1 cellular context compared by ENCODE assay signal in the genomic region with DNA sequence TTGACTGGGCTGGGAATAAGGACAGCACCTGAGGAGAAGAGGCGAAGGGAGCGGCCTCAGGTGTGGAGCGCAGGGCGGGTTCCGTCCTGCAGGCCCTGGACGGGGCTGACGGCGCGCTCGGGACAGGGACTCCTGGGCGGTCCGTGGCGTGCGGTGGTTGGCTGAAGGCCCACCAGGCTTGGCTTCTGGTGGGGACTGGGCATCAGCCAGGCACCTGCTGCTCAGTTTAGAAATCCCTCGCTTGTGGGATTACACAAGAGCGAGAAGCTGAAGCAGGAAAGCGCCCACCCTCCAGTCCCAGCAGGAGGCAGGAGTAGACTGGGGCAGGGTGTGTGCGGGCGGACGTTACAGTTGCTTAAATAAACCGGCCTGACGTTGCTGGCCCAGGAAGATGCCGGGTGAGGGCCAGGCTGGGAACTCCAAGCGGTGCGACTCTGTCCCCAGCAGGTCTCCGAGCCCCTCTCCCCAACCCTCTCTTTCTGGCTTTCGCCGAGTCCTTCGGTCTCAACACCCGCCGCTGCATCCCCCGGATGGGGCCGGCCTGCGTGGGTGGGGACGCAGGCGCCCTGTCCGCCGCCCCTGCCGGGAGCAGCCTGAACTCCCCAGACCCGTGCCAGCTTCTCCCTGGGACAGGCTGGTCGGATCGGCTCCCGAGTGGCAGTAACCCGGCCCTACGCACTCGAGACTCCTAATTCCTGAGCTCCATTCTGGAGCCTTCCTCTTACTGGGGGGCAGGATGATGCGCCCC.
TF ChIP-seq lines count a peak whose summit lies in the region.

No MANE protein-coding gene starts in this region.

TF ChIP-seq in K562, 482 proteins besides CTCF, POLR2A, EP300 and RAD21 (continued from another document and continues in another):
- TF ChIP-seq E2F1 (CRISPR knock-in tag; IDR thresholded peaks at IDR 0.05) = no peak
- TF ChIP-seq ZNF77 (CRISPR knock-in tag; IDR thresholded peaks at IDR 0.05) = no peak
- no peak for TF ChIP-seq PPARD (CRISPR knock-in tag; IDR thresholded peaks at IDR 0.05)
- TF ChIP-seq, protein P1, sequence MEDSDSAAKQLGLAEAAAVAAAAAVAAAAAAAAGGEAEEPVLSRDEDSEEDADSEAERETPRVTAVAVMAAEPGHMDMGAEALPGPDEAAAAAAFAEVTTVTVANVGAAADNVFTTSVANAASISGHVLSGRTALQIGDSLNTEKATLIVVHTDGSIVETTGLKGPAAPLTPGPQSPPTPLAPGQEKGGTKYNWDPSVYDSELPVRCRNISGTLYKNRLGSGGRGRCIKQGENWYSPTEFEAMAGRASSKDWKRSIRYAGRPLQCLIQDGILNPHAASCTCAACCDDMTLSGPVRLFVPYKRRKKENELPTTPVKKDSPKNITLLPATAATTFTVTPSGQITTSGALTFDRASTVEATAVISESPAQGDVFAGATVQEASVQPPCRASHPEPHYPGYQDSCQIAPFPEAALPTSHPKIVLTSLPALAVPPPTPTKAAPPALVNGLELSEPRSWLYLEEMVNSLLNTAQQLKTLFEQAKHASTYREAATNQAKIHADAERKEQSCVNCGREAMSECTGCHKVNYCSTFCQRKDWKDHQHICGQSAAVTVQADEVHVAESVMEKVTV (CRISPR knock-in tag; IDR thresholded peaks at IDR 0.05) = peak; percentile 30; the same call in 1 of the 2 replicates
- TF ChIP-seq, protein P2, sequence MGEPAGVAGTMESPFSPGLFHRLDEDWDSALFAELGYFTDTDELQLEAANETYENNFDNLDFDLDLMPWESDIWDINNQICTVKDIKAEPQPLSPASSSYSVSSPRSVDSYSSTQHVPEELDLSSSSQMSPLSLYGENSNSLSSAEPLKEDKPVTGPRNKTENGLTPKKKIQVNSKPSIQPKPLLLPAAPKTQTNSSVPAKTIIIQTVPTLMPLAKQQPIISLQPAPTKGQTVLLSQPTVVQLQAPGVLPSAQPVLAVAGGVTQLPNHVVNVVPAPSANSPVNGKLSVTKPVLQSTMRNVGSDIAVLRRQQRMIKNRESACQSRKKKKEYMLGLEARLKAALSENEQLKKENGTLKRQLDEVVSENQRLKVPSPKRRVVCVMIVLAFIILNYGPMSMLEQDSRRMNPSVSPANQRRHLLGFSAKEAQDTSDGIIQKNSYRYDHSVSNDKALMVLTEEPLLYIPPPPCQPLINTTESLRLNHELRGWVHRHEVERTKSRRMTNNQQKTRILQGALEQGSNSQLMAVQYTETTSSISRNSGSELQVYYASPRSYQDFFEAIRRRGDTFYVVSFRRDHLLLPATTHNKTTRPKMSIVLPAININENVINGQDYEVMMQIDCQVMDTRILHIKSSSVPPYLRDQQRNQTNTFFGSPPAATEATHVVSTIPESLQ (CRISPR knock-in tag; IDR thresholded peaks at IDR 0.05) = no peak
- TF ChIP-seq HMBOX1 (IDR thresholded peaks at IDR 0.05) = no peak
- no peak for TF ChIP-seq HNRNPL (IDR thresholded peaks at IDR 0.05; ENCODE audit: low read depth, low read length)
- TF ChIP-seq DPF2 (IDR thresholded peaks at IDR 0.05) = no peak; the same call in 1 of the 2 replicates
- TF ChIP-seq KLF10 (CRISPR knock-in tag; IDR thresholded peaks at IDR 0.05) = no peak
- TF ChIP-seq ZNF431 (CRISPR knock-in tag; IDR thresholded peaks at IDR 0.05) = no peak; the same call in 1 of the 2 replicates
- TF ChIP-seq SREBF2 (CRISPR knock-in tag; IDR thresholded peaks at IDR 0.05) = no peak
- TF ChIP-seq RBM34 (IDR thresholded peaks at IDR 0.05; ENCODE audit: borderline replicate concordance, insufficient read depth, low read length) = no peak
- TF ChIP-seq, protein P3, sequence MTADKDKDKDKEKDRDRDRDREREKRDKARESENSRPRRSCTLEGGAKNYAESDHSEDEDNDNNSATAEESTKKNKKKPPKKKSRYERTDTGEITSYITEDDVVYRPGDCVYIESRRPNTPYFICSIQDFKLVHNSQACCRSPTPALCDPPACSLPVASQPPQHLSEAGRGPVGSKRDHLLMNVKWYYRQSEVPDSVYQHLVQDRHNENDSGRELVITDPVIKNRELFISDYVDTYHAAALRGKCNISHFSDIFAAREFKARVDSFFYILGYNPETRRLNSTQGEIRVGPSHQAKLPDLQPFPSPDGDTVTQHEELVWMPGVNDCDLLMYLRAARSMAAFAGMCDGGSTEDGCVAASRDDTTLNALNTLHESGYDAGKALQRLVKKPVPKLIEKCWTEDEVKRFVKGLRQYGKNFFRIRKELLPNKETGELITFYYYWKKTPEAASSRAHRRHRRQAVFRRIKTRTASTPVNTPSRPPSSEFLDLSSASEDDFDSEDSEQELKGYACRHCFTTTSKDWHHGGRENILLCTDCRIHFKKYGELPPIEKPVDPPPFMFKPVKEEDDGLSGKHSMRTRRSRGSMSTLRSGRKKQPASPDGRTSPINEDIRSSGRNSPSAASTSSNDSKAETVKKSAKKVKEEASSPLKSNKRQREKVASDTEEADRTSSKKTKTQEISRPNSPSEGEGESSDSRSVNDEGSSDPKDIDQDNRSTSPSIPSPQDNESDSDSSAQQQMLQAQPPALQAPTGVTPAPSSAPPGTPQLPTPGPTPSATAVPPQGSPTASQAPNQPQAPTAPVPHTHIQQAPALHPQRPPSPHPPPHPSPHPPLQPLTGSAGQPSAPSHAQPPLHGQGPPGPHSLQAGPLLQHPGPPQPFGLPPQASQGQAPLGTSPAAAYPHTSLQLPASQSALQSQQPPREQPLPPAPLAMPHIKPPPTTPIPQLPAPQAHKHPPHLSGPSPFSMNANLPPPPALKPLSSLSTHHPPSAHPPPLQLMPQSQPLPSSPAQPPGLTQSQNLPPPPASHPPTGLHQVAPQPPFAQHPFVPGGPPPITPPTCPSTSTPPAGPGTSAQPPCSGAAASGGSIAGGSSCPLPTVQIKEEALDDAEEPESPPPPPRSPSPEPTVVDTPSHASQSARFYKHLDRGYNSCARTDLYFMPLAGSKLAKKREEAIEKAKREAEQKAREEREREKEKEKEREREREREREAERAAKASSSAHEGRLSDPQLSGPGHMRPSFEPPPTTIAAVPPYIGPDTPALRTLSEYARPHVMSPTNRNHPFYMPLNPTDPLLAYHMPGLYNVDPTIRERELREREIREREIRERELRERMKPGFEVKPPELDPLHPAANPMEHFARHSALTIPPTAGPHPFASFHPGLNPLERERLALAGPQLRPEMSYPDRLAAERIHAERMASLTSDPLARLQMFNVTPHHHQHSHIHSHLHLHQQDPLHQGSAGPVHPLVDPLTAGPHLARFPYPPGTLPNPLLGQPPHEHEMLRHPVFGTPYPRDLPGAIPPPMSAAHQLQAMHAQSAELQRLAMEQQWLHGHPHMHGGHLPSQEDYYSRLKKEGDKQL (CRISPR knock-in tag; IDR thresholded peaks at IDR 0.05; ENCODE audit: borderline replicate concordance) = no peak
- TF ChIP-seq NR1H2 (CRISPR knock-in tag; IDR thresholded peaks at IDR 0.05) = no peak
- TF ChIP-seq MYC (IDR thresholded peaks at IDR 0.05; ENCODE audit: low read depth, low read length) = 0 out of 2 replicates have a peak, but pooled peaks have one; percentile 12
- peak; percentile 75; the same call in 1 of the 2 replicates for TF ChIP-seq MYC (CRISPR knock-in tag; IDR thresholded peaks at IDR 0.05; ENCODE audit: borderline replicate concordance, low read depth)
- no peak for TF ChIP-seq FOXK1 (CRISPR knock-in tag; IDR thresholded peaks at IDR 0.05; ENCODE audit: borderline replicate concordance)
- TF ChIP-seq NR2C2 (CRISPR knock-in tag; IDR thresholded peaks at IDR 0.05) = no peak
- no peak for TF ChIP-seq NR2C2 (tag; IDR thresholded peaks at IDR 0.05)
- TF ChIP-seq, protein P4, sequence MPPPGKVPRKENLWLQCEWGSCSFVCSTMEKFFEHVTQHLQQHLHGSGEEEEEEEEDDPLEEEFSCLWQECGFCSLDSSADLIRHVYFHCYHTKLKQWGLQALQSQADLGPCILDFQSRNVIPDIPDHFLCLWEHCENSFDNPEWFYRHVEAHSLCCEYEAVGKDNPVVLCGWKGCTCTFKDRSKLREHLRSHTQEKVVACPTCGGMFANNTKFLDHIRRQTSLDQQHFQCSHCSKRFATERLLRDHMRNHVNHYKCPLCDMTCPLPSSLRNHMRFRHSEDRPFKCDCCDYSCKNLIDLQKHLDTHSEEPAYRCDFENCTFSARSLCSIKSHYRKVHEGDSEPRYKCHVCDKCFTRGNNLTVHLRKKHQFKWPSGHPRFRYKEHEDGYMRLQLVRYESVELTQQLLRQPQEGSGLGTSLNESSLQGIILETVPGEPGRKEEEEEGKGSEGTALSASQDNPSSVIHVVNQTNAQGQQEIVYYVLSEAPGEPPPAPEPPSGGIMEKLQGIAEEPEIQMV (tag; conservative IDR thresholded peaks at IDR 0.05; ENCODE audit: low read depth) = peak; percentile 93
- no peak for TF ChIP-seq NFE2L1 (tag; IDR thresholded peaks at IDR 0.05; ENCODE audit: borderline replicate concordance, low read depth)
- no peak for TF ChIP-seq TRIM25 (IDR thresholded peaks at IDR 0.05; ENCODE audit: borderline replicate concordance)
- no peak for TF ChIP-seq ZC3H8 (IDR thresholded peaks at IDR 0.05)
- no peak for TF ChIP-seq CCAR2 (IDR thresholded peaks at IDR 0.05; ENCODE audit: low read depth, low read length)
- TF ChIP-seq PURB (CRISPR knock-in tag; IDR thresholded peaks at IDR 0.05; ENCODE audit: low read depth) = no peak
- no peak for TF ChIP-seq NEUROD1 (IDR thresholded peaks at IDR 0.05; ENCODE audit: borderline replicate concordance, low read depth, low read length, partially characterized antibody)
- no peak for TF ChIP-seq PHB2 (IDR thresholded peaks at IDR 0.05; ENCODE audit: low read depth)
- no peak for TF ChIP-seq GMEB1 (CRISPR knock-in tag; IDR thresholded peaks at IDR 0.05)
- peak; percentile 14; the same call in 1 of the 2 replicates for TF ChIP-seq ZNF263 (CRISPR knock-in tag; IDR thresholded peaks at IDR 0.05; ENCODE audit: borderline replicate concordance)
- no peak for TF ChIP-seq E4F1 (CRISPR knock-in tag; IDR thresholded peaks at IDR 0.05; ENCODE audit: borderline replicate concordance)
- TF ChIP-seq YY1 (IDR thresholded peaks at IDR 0.05; ENCODE audit: borderline replicate concordance in 1 of 3, control insufficient read depth in 1 of 3, extremely low read depth in 1 of 3, insufficient read depth in 3 of 3, insufficient read length in 1 of 3, insufficient replicate concordance in 2 of 3, low read depth in 1 of 3, low read length in 2 of 3) = peak in 1 of 3 experiments; percentile 27
- no peak for TF ChIP-seq HBP1 (CRISPR knock-in tag; IDR thresholded peaks at IDR 0.05)
